ENCODE assay signal across 16 cellular contexts in genomic region chr20:15333170-15333569, GRCh38.
DNase-seq lines count a peak whose midpoint lies in the region; ATAC-seq and TF ChIP-seq lines count a peak whose summit lies in the region.
"Had no signal": no experiment of that assay in that cellular context is flagged by ENCODE, and none has a peak within 500 bp of the region (broad histone marks: within the 10 kb centered on the region; RNA-seq: fewer than 3 reads in every experiment).

No MANE protein-coding gene starts in this region.

- no peak for TF ChIP-seq CTCF in lower leg skin (IDR thresholded peaks at IDR 0.05)
- no peak for TF ChIP-seq CTCF in spleen (IDR thresholded peaks at IDR 0.05 in 8 of 11, conservative IDR thresholded peaks at IDR 0.05 in 3 of 11)

- H3K27me3 ChIP-seq in spleen (replicated peaks in 1 of 7), result no peaks in the 10 kb centered on the region
- H3K27me3 ChIP-seq in CD4-positive, alpha-beta memory T cell (ENCODE audit: insufficient read depth, low read length), result no peaks in the 10 kb centered on the region
- H3K27me3 ChIP-seq: BLaER1 treated with 17β-estradiol and CSF1 and Interleukin-3, amounts not matched to agents 10 nM and 100 nM; esophagus muscularis mucosa had no signal

- no peaks in the 10 kb centered on the region for H3K36me3 ChIP-seq in spleen
- H3K36me3 ChIP-seq in CD4-positive, alpha-beta memory T cell (ENCODE audit: insufficient read depth, low read length), result no peaks in the 10 kb centered on the region
- H3K36me3 ChIP-seq: BLaER1 treated with 17β-estradiol and CSF1 and Interleukin-3, amounts not matched to agents 10 nM and 100 nM; esophagus muscularis mucosa had no signal

- WGBS in lower leg skin, 2 donors, result 81 to 96% methylated on average over 4 of the region's 4 CpGs
- 64 to 72% (median 66%) methylated on average over 4 of the region's 4 CpGs for WGBS in spleen, 5 donors

- no peak overlapping the region for H3K4me3 Mint-ChIP-seq in CD4-positive, alpha-beta memory T cell
- H3K4me3 Mint-ChIP-seq: activated naive CD8-positive, alpha-beta T cell treated with anti-CD3 and anti-CD28 coated beads for 36 hours; mesothelial cell of epicardium; stimulated activated naive CD8-positive, alpha-beta T cell treated with anti-CD3 and anti-CD28 coated beads, Interleukin-15, Interleukin-2, amounts not matched to agents 100 ng/mL and 50 ng/mL, for 24 hours had no signal

- H3K9me3 Mint-ChIP-seq in CD4-positive, alpha-beta memory T cell, result peaks cover 2 to 22% (median 10%) of the 10 kb centered on the region in 8 donors
- H3K9me3 Mint-ChIP-seq: mesothelial cell of epicardium had no signal

- DNase-seq in lower leg skin (ENCODE audit: low spot score in 2 of 2), result no peak
- no peak for DNase-seq in spleen
- DNase-seq in NCI-H128 (lab: John Stamatoyannopoulos, UW; ENCODE audit: unreplicated experiment), result no peak
- no peak for DNase-seq in CD4-positive, alpha-beta memory T cell
- DNase-seq: activated naive CD8-positive, alpha-beta T cell treated with anti-CD3 and anti-CD28 coated beads for 36 hours; NCI-H748 treated with DMSO at 0.1 percent for 48 hours; psoas muscle; stimulated activated CD4-positive, alpha-beta T cell treated with anti-CD3 and anti-CD28 coated beads, Interleukin-1b, Interleukin-23, amount 100 ng/mL, for 48 hours had no signal

- ATAC-seq in GM18520 (IDR thresholded peaks at IDR 0.05; ENCODE audit: unreplicated experiment) (peak; percentile 15), GM21390 (IDR thresholded peaks at IDR 0.05; ENCODE audit: unreplicated experiment) (peak; percentile 50), HG02970 (IDR thresholded peaks at IDR 0.05; ENCODE audit: low FRiP score, unreplicated experiment) (peak; percentile 26), HG03558 (IDR thresholded peaks at IDR 0.05; ENCODE audit: extremely low read depth, unreplicated experiment) (peak; percentile 10)
- ATAC-seq: psoas muscle had no signal

- H3K27ac Mint-ChIP-seq in CD4-positive, alpha-beta memory T cell, result no peak overlapping the region
- H3K27ac Mint-ChIP-seq: activated naive CD8-positive, alpha-beta T cell treated with anti-CD3 and anti-CD28 coated beads for 36 hours; mesothelial cell of epicardium; stimulated activated naive CD8-positive, alpha-beta T cell treated with anti-CD3 and anti-CD28 coated beads, Interleukin-15, Interleukin-2, amounts not matched to agents 100 ng/mL and 50 ng/mL, for 24 hours had no signal

- no peak for TF ChIP-seq POLR2A in lower leg skin (IDR thresholded peaks at IDR 0.05)
- TF ChIP-seq POLR2A in spleen (IDR thresholded peaks at IDR 0.05), result no peak

- intact Hi-C loops in lower leg skin (cut with DNase I; ENCODE audit: low total_unique reads) (no loop called here), spleen (cut with DNase I; ENCODE audit: low total_unique reads) (no loop called here)
- intact Hi-C loops in CD4-positive, alpha-beta memory T cell (cut with micrococcal nuclease), result no loop called here

- no peaks in the 10 kb centered on the region for H3K36me3 Mint-ChIP-seq in CD4-positive, alpha-beta memory T cell
- H3K36me3 Mint-ChIP-seq: activated naive CD8-positive, alpha-beta T cell treated with anti-CD3 and anti-CD28 coated beads for 36 hours; mesothelial cell of epicardium had no signal

- no peaks in the 10 kb centered on the region for H3K27me3 Mint-ChIP-seq in CD4-positive, alpha-beta memory T cell
- H3K27me3 Mint-ChIP-seq: activated naive CD8-positive, alpha-beta T cell treated with anti-CD3 and anti-CD28 coated beads for 36 hours had no signal

- peak overlapping the region in 3 of 8 donors; percentile 11 to 42 (median 15) for H3K27ac ChIP-seq in spleen
- no peak overlapping the region for H3K27ac ChIP-seq in CD4-positive, alpha-beta memory T cell (ENCODE audit: low read depth, low read length)
- H3K27ac ChIP-seq: BLaER1 treated with 17β-estradiol and CSF1 and Interleukin-3, amounts not matched to agents 10 nM and 100 nM; esophagus muscularis mucosa; psoas muscle had no signal

- H3K4me3 ChIP-seq in lower leg skin (ENCODE audit: low read depth, poor library complexity, severe bottlenecking), result no peak overlapping the region
- peak overlapping the region in 2 of 8 donors; percentile 15 to 38 for H3K4me3 ChIP-seq in spleen
- H3K4me3 ChIP-seq in CD4-positive, alpha-beta memory T cell (ENCODE audit: low read length in 2 of 2), result no peak overlapping the region
- H3K4me3 ChIP-seq: BLaER1 treated with 17β-estradiol and CSF1 and Interleukin-3, amounts not matched to agents 10 nM and 100 nM; esophagus muscularis mucosa; psoas muscle had no signal

- POLR2A ChIA-PET in CD4-positive, alpha-beta memory T cell (lab: Charles Lee; ENCODE audit: partially characterized antibody), result no interaction called here

- CTCF ChIA-PET in CD4-positive, alpha-beta memory T cell (lab: Charles Lee; ENCODE audit: partially characterized antibody), result no interaction called here

- no peaks in the 10 kb centered on the region for H3K4me1 ChIP-seq in spleen
- H3K4me1 ChIP-seq in CD4-positive, alpha-beta memory T cell (ENCODE audit: insufficient read depth, low read length), result no peaks in the 10 kb centered on the region
- H3K4me1 ChIP-seq: esophagus muscularis mucosa, psoas muscle had no signal

- H3K9me3 ChIP-seq in spleen, result no peaks in the 10 kb centered on the region
- no peaks in the 10 kb centered on the region for H3K9me3 ChIP-seq in CD4-positive, alpha-beta memory T cell (ENCODE audit: control insufficient read depth in 1 of 2, low read length in 2 of 2)
- H3K9me3 ChIP-seq: BLaER1 treated with 17β-estradiol and CSF1 and Interleukin-3, amounts not matched to agents 10 nM and 100 nM; esophagus muscularis mucosa; psoas muscle had no signal

- no peaks in the 10 kb centered on the region for H3K4me1 Mint-ChIP-seq in CD4-positive, alpha-beta memory T cell
- H3K4me1 Mint-ChIP-seq: activated naive CD8-positive, alpha-beta T cell treated with anti-CD3 and anti-CD28 coated beads for 36 hours had no signal
